In genomic region chr10:124524991-124525653, GRCh38 we compare ENCODE assay signal across 1 cellular context.
TF ChIP-seq lines count a peak whose summit lies in the region.

No MANE protein-coding gene starts in this region.

TF ChIP-seq in GM23338, 12 proteins besides CTCF, POLR2A, EP300 and RAD21 (continued from another document):
- TF ChIP-seq ZNF462 (CRISPR knock-in tag; IDR thresholded peaks at IDR 0.05) (no peak), ZNF114 (CRISPR knock-in tag; IDR thresholded peaks at IDR 0.05) (no peak), EZH2 (IDR thresholded peaks at IDR 0.05; ENCODE audit: low read depth, unreplicated experiment) (no peak), ZNF331 (CRISPR knock-in tag; IDR thresholded peaks at IDR 0.05; ENCODE audit: low read depth) (no peak)
